ENCODE assay signal across 8 cellular contexts in genomic region chr1:3771108-3772026, GRCh38. TPM values are rescaled to one million over a fixed set of nuclear protein-coding genes. Genes with fewer than 3 reads are reported as not detected.
DNase-seq lines count a peak whose midpoint lies in the region; ATAC-seq, FAIRE-seq and TF ChIP-seq lines count a peak whose summit lies in the region.

No MANE protein-coding gene starts in this region.

- TF ChIP-seq POLR2A in GM12892 (IDR thresholded peaks at IDR 0.05; ENCODE audit: low read depth, low read length), result no peak

- 66% methylated on average over 32 of the region's 32 CpGs for WGBS in hepatocyte (ENCODE audit: low lambda C conversion rate, missing lambda C conversion rate)
- WGBS in small intestine, 3 donors, result 22 to 49% (median 36%) methylated on average over 29 to 32 of the region's 32 CpGs

- H3K9me3 ChIP-seq in HEK293 (ENCODE audit: control insufficient read depth, insufficient read depth, low read depth, low read length), result no peaks in the 10 kb centered on the region
- H3K9me3 ChIP-seq in hepatocyte (ENCODE audit: low read depth), result no peaks in the 10 kb centered on the region
- no peaks in the 10 kb centered on the region for H3K9me3 ChIP-seq in small intestine (ENCODE audit: control insufficient read depth, low read depth)

- POLR2A ChIA-PET in HEK293 (lab: Yijun Ruan, JAX), result no interaction called here
- POLR2A ChIA-PET in activated CD4-positive, alpha-beta memory T cell treated with anti-CD3 and anti-CD28 coated beads, Interleukin-2, amount 10 ng/mL, durations not matched to agents 7 days and 5 days (lab: Charles Lee), result no interaction called here

- ATAC-seq in GM18868 (IDR thresholded peaks at IDR 0.05; ENCODE audit: unreplicated experiment) (no peak), GM19463 (IDR thresholded peaks at IDR 0.05; ENCODE audit: unreplicated experiment) (no peak)

- no peaks in the 10 kb centered on the region for H3K27me3 ChIP-seq in hepatocyte
- peaks cover 0 to under 1% of the 10 kb centered on the region in 2 donors for H3K27me3 ChIP-seq in small intestine (ENCODE audit: control insufficient read depth in 2 of 2, insufficient read depth in 2 of 2, low read length in 2 of 2)

- CTCF ChIA-PET in HEK293 (lab: Yijun Ruan, JAX), result interaction anchor here (0.6 kb wide), 1 partner anchor 11 kb away, joined by 5 read pairs; no protein-coding TSS in a partner anchor
- CTCF ChIA-PET in activated CD4-positive, alpha-beta memory T cell treated with anti-CD3 and anti-CD28 coated beads, Interleukin-2, amount 10 ng/mL, durations not matched to agents 7 days and 5 days (lab: Charles Lee), result no interaction called here

- H2AFZ ChIP-seq in hepatocyte, result peak overlapping the region; percentile 73

- H3K4me3 Mint-ChIP-seq in activated CD4-positive, alpha-beta memory T cell treated with anti-CD3 and anti-CD28 coated beads, Interleukin-2, amount 10 ng/mL, durations not matched to agents 7 days and 5 days, result peak overlapping the region; percentile 37

- no peaks in the 10 kb centered on the region for H3K36me3 Mint-ChIP-seq in activated CD4-positive, alpha-beta memory T cell treated with anti-CD3 and anti-CD28 coated beads, Interleukin-2, amount 10 ng/mL, durations not matched to agents 7 days and 5 days (ENCODE audit: low read depth)

- H3K27ac ChIP-seq in HEK293 (ENCODE audit: extremely low read depth, low read depth, low read length) (no peak overlapping the region), hepatocyte (no peak overlapping the region), small intestine (ENCODE audit: low read depth in 1 of 2, low read length in 1 of 2) (no peak overlapping the region)

- FAIRE-seq in small intestine (lab: Jason Lieb, UNC) (no peak), GM12892 (lab: Jason Lieb, UNC) (no peak)

- no peaks in the 10 kb centered on the region for H4K20me1 ChIP-seq in hepatocyte (ENCODE audit: insufficient read depth, poor library complexity, severe bottlenecking)

- TF ChIP-seq CTCF in HEK293 (tag by site-specific recombination; IDR thresholded peaks at IDR 0.05) (no peak), hepatocyte (IDR thresholded peaks at IDR 0.05; ENCODE audit: poor library complexity) (no peak)

- no peaks in the 10 kb centered on the region for H3K9me2 ChIP-seq in hepatocyte (replicated peaks; ENCODE audit: insufficient read depth)

- no peak for DNase-seq in activated CD4-positive, alpha-beta memory T cell treated with anti-CD3 and anti-CD28 coated beads, Interleukin-2, amount 10 ng/mL, durations not matched to agents 7 days and 5 days
- DNase-seq in hepatocyte (ENCODE audit: low spot score) (no peak), small intestine (no peak), GM12892 (ENCODE audit: insufficient read length) (no peak), NCI-H2081 (lab: John Stamatoyannopoulos, UW) (no peak)

- H3K36me3 ChIP-seq in HEK293 (ENCODE audit: control insufficient read depth in 2 of 2, insufficient read depth in 1 of 2, low read length in 2 of 2), result no peaks in the 10 kb centered on the region
- H3K36me3 ChIP-seq in hepatocyte (replicated peaks; ENCODE audit: insufficient read depth, low read depth), result no peaks in the 10 kb centered on the region
- no peaks in the 10 kb centered on the region for H3K36me3 ChIP-seq in small intestine (ENCODE audit: control insufficient read depth in 2 of 2, insufficient read depth in 2 of 2, low read length in 2 of 2)

- H3K27ac Mint-ChIP-seq in activated CD4-positive, alpha-beta memory T cell treated with anti-CD3 and anti-CD28 coated beads, Interleukin-2, amount 10 ng/mL, durations not matched to agents 7 days and 5 days, result no peak overlapping the region

- H3K27me3 Mint-ChIP-seq in activated CD4-positive, alpha-beta memory T cell treated with anti-CD3 and anti-CD28 coated beads, Interleukin-2, amount 10 ng/mL, durations not matched to agents 7 days and 5 days, result no peaks in the 10 kb centered on the region

- no peaks in the 10 kb centered on the region for H3K9me3 Mint-ChIP-seq in activated CD4-positive, alpha-beta memory T cell treated with anti-CD3 and anti-CD28 coated beads, Interleukin-2, amount 10 ng/mL, durations not matched to agents 7 days and 5 days

- H3K4me1 ChIP-seq in HEK293 (ENCODE audit: control insufficient read depth, insufficient read depth, low read length) (no peaks in the 10 kb centered on the region), hepatocyte (ENCODE audit: insufficient read depth) (peaks cover 39% of the 10 kb centered on the region), small intestine (ENCODE audit: control insufficient read depth in 2 of 2, insufficient read depth in 1 of 2, low read depth in 1 of 2, low read length in 1 of 2) (peaks cover 0 to 4% of the 10 kb centered on the region in 2 donors)

- peak overlapping the region; percentile 49 for H3K4me3 ChIP-seq in HEK293 (ENCODE audit: low read depth, low read length)
- peak overlapping the region; percentile 59 for H3K4me3 ChIP-seq in hepatocyte
- H3K4me3 ChIP-seq in small intestine (ENCODE audit: low read depth in 1 of 2, low read length in 2 of 2), result peak overlapping the region; percentile 48 to 50

- no peaks in the 10 kb centered on the region for H3K79me2 ChIP-seq in hepatocyte

- peak overlapping the region; percentile 98 for H3K4me2 ChIP-seq in hepatocyte

- peaks cover 3% of the 10 kb centered on the region for H3K4me1 Mint-ChIP-seq in activated CD4-positive, alpha-beta memory T cell treated with anti-CD3 and anti-CD28 coated beads, Interleukin-2, amount 10 ng/mL, durations not matched to agents 7 days and 5 days

TF ChIP-seq in HEK293, 187 proteins besides CTCF, POLR2A, EP300 and RAD21:
- TF ChIP-seq ZNF335 (tag by site-specific recombination; conservative IDR thresholded peaks at IDR 0.05), result peak; percentile 40; the same call in 1 of the 2 replicates
- TF ChIP-seq PRDM2 (tag by site-specific recombination; IDR thresholded peaks at IDR 0.05; ENCODE audit: borderline replicate concordance), result no peak
- no peak for TF ChIP-seq YY2 (tag by site-specific recombination; IDR thresholded peaks at IDR 0.05)

RNA-seq across cellular contexts. Expression of gene SMIM1, which starts 1.2 kb away (rescaled TPM):
- total RNA-seq in activated CD4-positive, alpha-beta memory T cell treated with anti-CD3 and anti-CD28 coated beads, Interleukin-2, amount 10 ng/mL, durations not matched to agents 7 days and 5 days, result not detected
- total RNA-seq in hepatocyte, result 21.0 and 33.6 TPM in 2 replicates
- 116 and 118 TPM in 2 replicates for polyA plus RNA-seq in hepatocyte
- 1 to 10 TPM in 1 of 3 donors, not detected in 2; 2.1 TPM for polyA plus RNA-seq in small intestine
- polyA plus RNA-seq in GM12892 (2012; ENCODE audit: missing spikeins), result not detected

RNA-seq across cellular contexts. Expression of gene CCDC27, which starts 19.1 kb away (rescaled TPM):
- not detected for total RNA-seq in activated CD4-positive, alpha-beta memory T cell treated with anti-CD3 and anti-CD28 coated beads, Interleukin-2, amount 10 ng/mL, durations not matched to agents 7 days and 5 days
- total RNA-seq in hepatocyte, result 0.17 and 0.72 TPM in 2 replicates
- polyA plus RNA-seq in hepatocyte (0.59 and 0.73 TPM in 2 replicates), small intestine (under 1 TPM in 1 of 3 donors, not detected in 2; 0.27 TPM)
- not detected for polyA plus RNA-seq in GM12892 (2012; ENCODE audit: missing spikeins)

RNA-seq across cellular contexts. Expression of gene LRRC47, which starts 24.9 kb away (rescaled TPM):
- 10 to 100 TPM; 32.4 to 33.5 TPM for total RNA-seq in activated CD4-positive, alpha-beta memory T cell treated with anti-CD3 and anti-CD28 coated beads, Interleukin-2, amount 10 ng/mL, durations not matched to agents 7 days and 5 days
- 27.3 and 36.2 TPM in 2 replicates for total RNA-seq in hepatocyte
- 37.4 and 38.8 TPM in 2 replicates for polyA plus RNA-seq in hepatocyte
- polyA plus RNA-seq in small intestine, result 10 to 100 TPM; 16.8 to 23.8 (median 19.0) TPM
- polyA plus RNA-seq in GM12892 (2012; ENCODE audit: missing spikeins), result 25.2 TPM

Comparison
In these comparisons a context has a peak if more than half of its experiments do, and no peak if none do; other contexts are left out.
1. RNA of gene SMIM1, which starts 1.2 kb away (total RNA-seq): 21.0 to 33.6 TPM in hepatocyte; not detected in activated CD4-positive, alpha-beta memory T cell treated with anti-CD3 and anti-CD28 coated beads, Interleukin-2, amount 10 ng/mL, durations not matched to agents 7 days and 5 days; every median in the first group is over 10 times any median in the second.
2. Peak in every context shown above with its lines, with median percentiles within 50 percentile points of each other: H3K4me3 ChIP-seq.